ENCODE assay signal across 19 cellular contexts in genomic region chr3:105805402-105805801, GRCh38.
A peak's percentile ranks its signal among the peaks of the same experiment; 100 is the strongest.
DNase-seq lines count a peak whose midpoint lies in the region; ATAC-seq and TF ChIP-seq lines count a peak whose summit lies in the region.
"Had no signal": no experiment of that assay in that cellular context is flagged by ENCODE, and none has a peak within 500 bp of the region (broad histone marks: within the 10 kb centered on the region; RNA-seq: fewer than 3 reads in every experiment).

No MANE protein-coding gene starts in this region.

- TF ChIP-seq CTCF in OCI-LY1 (IDR thresholded peaks at IDR 0.05; ENCODE audit: low read length): no peak
- no peak for TF ChIP-seq CTCF in mucosa of descending colon (IDR thresholded peaks at IDR 0.05)

- no peaks in the 10 kb centered on the region for H3K27me3 Mint-ChIP-seq in activated naive CD4-positive, alpha-beta T cell treated with anti-CD3 and anti-CD28 coated beads, Interleukin-2, amount 50 U/mL, for 24 hours
- no peaks in the 10 kb centered on the region for H3K27me3 Mint-ChIP-seq in dendritic cell treated with granulocyte-macrophage colony-stimulating factor and Interleukin-4, amounts not matched to agents 40 ng/mL and 50 ng/mL, for 4 days
- no peaks in the 10 kb centered on the region for H3K27me3 Mint-ChIP-seq in stimulated activated naive CD8-positive, alpha-beta T cell treated with anti-CD3 and anti-CD28 coated beads, Interleukin-15, amount 100 ng/mL, for 72 hours
- H3K27me3 Mint-ChIP-seq: type B pancreatic cell had no signal

- H3K36me3 ChIP-seq in OCI-LY1 (ENCODE audit: insufficient read depth, low read length): no peaks in the 10 kb centered on the region
- no peaks in the 10 kb centered on the region for H3K36me3 ChIP-seq in mucosa of descending colon (ENCODE audit: low read depth)
- H3K36me3 ChIP-seq: right atrium auricular region had no signal

- no peak for DNase-seq in activated naive CD4-positive, alpha-beta T cell treated with anti-CD3 and anti-CD28 coated beads, Interleukin-2, amount 50 U/mL, for 16 hours
- no peak for DNase-seq in stimulated activated naive CD8-positive, alpha-beta T cell treated with anti-CD3 and anti-CD28 coated beads, Interleukin-15, amount 100 ng/mL, for 72 hours
- DNase-seq in hypothalamus (lab: John Stamatoyannopoulos, UW) (no peak), mucosa of descending colon (no peak)
- DNase-seq: activated CD4-positive, CD25-positive, alpha-beta regulatory T cell treated with anti-CD3 and anti-CD28 coated beads, Interleukin-2, amount 50 U/mL, for 72 hours; KBM-7; left ventricle myocardium superior; NCI-H1092 treated with DMSO at 0.1 percent for 48 hours; NCI-H69; occipital lobe; SIG-M5; stimulated activated naive CD4-positive, alpha-beta T cell treated with Interleukin-2 at 50 U/mL for 16 hours; T-helper 9 cell had no signal

- no peak overlapping the region for H2AFZ ChIP-seq in OCI-LY1 (ENCODE audit: low read length)

- H3K4me3 ChIP-seq in OCI-LY1 (ENCODE audit: low read depth, low read length, poor library complexity, severe bottlenecking) (no peak overlapping the region), mucosa of descending colon (no peak overlapping the region)
- H3K4me3 ChIP-seq: right atrium auricular region had no signal

- 0 out of 2 replicates have a peak, but pooled peaks cover 17% of the 10 kb centered on the region for H3K79me2 ChIP-seq in OCI-LY1 (ENCODE audit: insufficient read depth, low read length)

- H3K4me3 Mint-ChIP-seq in activated naive CD4-positive, alpha-beta T cell treated with anti-CD3 and anti-CD28 coated beads, Interleukin-2, amount 50 U/mL, for 24 hours: peak overlapping the region; percentile 47
- no peak overlapping the region for H3K4me3 Mint-ChIP-seq in dendritic cell treated with granulocyte-macrophage colony-stimulating factor and Interleukin-4, amounts not matched to agents 40 ng/mL and 50 ng/mL, for 4 days
- H3K4me3 Mint-ChIP-seq in stimulated activated naive CD8-positive, alpha-beta T cell treated with anti-CD3 and anti-CD28 coated beads, Interleukin-15, amount 100 ng/mL, for 72 hours: peak overlapping the region; percentile 59 to 72
- H3K4me3 Mint-ChIP-seq: type B pancreatic cell had no signal

- peaks cover 67% of the 10 kb centered on the region for H3K4me1 ChIP-seq in OCI-LY1 (ENCODE audit: insufficient read depth, low read length, severe bottlenecking)
- peaks cover 5% of the 10 kb centered on the region for H3K4me1 ChIP-seq in mucosa of descending colon (ENCODE audit: low read depth)

- no peak overlapping the region for H3K4me2 ChIP-seq in OCI-LY1 (ENCODE audit: low read length)

- intact Hi-C loops in dendritic cell treated with granulocyte-macrophage colony-stimulating factor and Interleukin-4, amounts not matched to agents 40 ng/mL and 50 ng/mL, for 4 days (cut with micrococcal nuclease): no loop called here
- intact Hi-C loops in mucosa of descending colon (cut with DNase I, micrococcal nuclease): no loop called here

- H3K27ac ChIP-seq in OCI-LY1 (ENCODE audit: low read depth, low read length, poor library complexity, severe bottlenecking): peak overlapping the region; percentile 6
- H3K27ac ChIP-seq: right atrium auricular region had no signal

- no peaks in the 10 kb centered on the region for H3K9me3 Mint-ChIP-seq in activated naive CD4-positive, alpha-beta T cell treated with anti-CD3 and anti-CD28 coated beads, Interleukin-2, amount 50 U/mL, for 24 hours
- no peaks in the 10 kb centered on the region for H3K9me3 Mint-ChIP-seq in dendritic cell treated with granulocyte-macrophage colony-stimulating factor and Interleukin-4, amounts not matched to agents 40 ng/mL and 50 ng/mL, for 4 days
- H3K9me3 Mint-ChIP-seq in stimulated activated naive CD8-positive, alpha-beta T cell treated with anti-CD3 and anti-CD28 coated beads, Interleukin-15, amount 100 ng/mL, for 72 hours: peaks cover 0 to 4% of the 10 kb centered on the region in 2 donors
- H3K9me3 Mint-ChIP-seq: type B pancreatic cell had no signal

- 0 out of 2 replicates have a peak, but pooled peaks cover 4% of the 10 kb centered on the region for H3F3A ChIP-seq in OCI-LY1 (ENCODE audit: insufficient read depth, low read length)

- no peaks in the 10 kb centered on the region for H4K20me1 ChIP-seq in OCI-LY1 (ENCODE audit: insufficient read depth, low read length)

- H3K27me3 ChIP-seq in OCI-LY1 (ENCODE audit: insufficient read depth, low read length): no peaks in the 10 kb centered on the region
- H3K27me3 ChIP-seq: right atrium auricular region had no signal

- H3K36me3 Mint-ChIP-seq in activated naive CD4-positive, alpha-beta T cell treated with anti-CD3 and anti-CD28 coated beads, Interleukin-2, amount 50 U/mL, for 24 hours: peaks cover 32% of the 10 kb centered on the region
- no peaks in the 10 kb centered on the region for H3K36me3 Mint-ChIP-seq in dendritic cell treated with granulocyte-macrophage colony-stimulating factor and Interleukin-4, amounts not matched to agents 40 ng/mL and 50 ng/mL, for 4 days (ENCODE audit: low read depth)

- peak overlapping the region; percentile 78 for H3K27ac Mint-ChIP-seq in activated naive CD4-positive, alpha-beta T cell treated with anti-CD3 and anti-CD28 coated beads, Interleukin-2, amount 50 U/mL, for 24 hours
- peak overlapping the region; percentile 0 for H3K27ac Mint-ChIP-seq in dendritic cell treated with granulocyte-macrophage colony-stimulating factor and Interleukin-4, amounts not matched to agents 40 ng/mL and 50 ng/mL, for 4 days
- H3K27ac Mint-ChIP-seq in stimulated activated naive CD8-positive, alpha-beta T cell treated with anti-CD3 and anti-CD28 coated beads, Interleukin-15, amount 100 ng/mL, for 72 hours: peak overlapping the region; percentile 64 to 85
- H3K27ac Mint-ChIP-seq: type B pancreatic cell had no signal

- no peaks in the 10 kb centered on the region for H3K9me2 ChIP-seq in OCI-LY1 (ENCODE audit: low read depth, low read length)

- no peak for ATAC-seq in stimulated activated naive CD8-positive, alpha-beta T cell treated with anti-CD3 and anti-CD28 coated beads, Interleukin-15, amount 100 ng/mL, for 72 hours
- no peak for ATAC-seq in mucosa of descending colon
- no peak for ATAC-seq in HG03135 (IDR thresholded peaks at IDR 0.05; ENCODE audit: unreplicated experiment)
- ATAC-seq: left ventricle myocardium superior had no signal

- H3K9me3 ChIP-seq in OCI-LY1 (ENCODE audit: low read length) (no peaks in the 10 kb centered on the region), mucosa of descending colon (no peaks in the 10 kb centered on the region)
- H3K9me3 ChIP-seq: right atrium auricular region had no signal

- peaks cover 81% of the 10 kb centered on the region for H3K4me1 Mint-ChIP-seq in activated naive CD4-positive, alpha-beta T cell treated with anti-CD3 and anti-CD28 coated beads, Interleukin-2, amount 50 U/mL, for 24 hours
- H3K4me1 Mint-ChIP-seq in dendritic cell treated with granulocyte-macrophage colony-stimulating factor and Interleukin-4, amounts not matched to agents 40 ng/mL and 50 ng/mL, for 4 days (ENCODE audit: low read depth): peaks cover 17% of the 10 kb centered on the region
- H3K4me1 Mint-ChIP-seq in stimulated activated naive CD8-positive, alpha-beta T cell treated with anti-CD3 and anti-CD28 coated beads, Interleukin-15, amount 100 ng/mL, for 72 hours: peaks cover 90% of the 10 kb centered on the region

- no peak overlapping the region for H3K9ac ChIP-seq in OCI-LY1 (ENCODE audit: low read length)

Comparison
In these comparisons a context has a peak if more than half of its experiments do, and no peak if none do; other contexts are left out.
1. H3K27ac Mint-ChIP-seq: peak in every context shown above with its lines; median percentile 78 in activated naive CD4-positive, alpha-beta T cell treated with anti-CD3 and anti-CD28 coated beads, Interleukin-2, amount 50 U/mL, for 24 hours; 74 in stimulated activated naive CD8-positive, alpha-beta T cell treated with anti-CD3 and anti-CD28 coated beads, Interleukin-15, amount 100 ng/mL, for 72 hours; 0 in dendritic cell treated with granulocyte-macrophage colony-stimulating factor and Interleukin-4, amounts not matched to agents 40 ng/mL and 50 ng/mL, for 4 days.